1 cellular context compared by ENCODE assay signal in the genomic region with DNA sequence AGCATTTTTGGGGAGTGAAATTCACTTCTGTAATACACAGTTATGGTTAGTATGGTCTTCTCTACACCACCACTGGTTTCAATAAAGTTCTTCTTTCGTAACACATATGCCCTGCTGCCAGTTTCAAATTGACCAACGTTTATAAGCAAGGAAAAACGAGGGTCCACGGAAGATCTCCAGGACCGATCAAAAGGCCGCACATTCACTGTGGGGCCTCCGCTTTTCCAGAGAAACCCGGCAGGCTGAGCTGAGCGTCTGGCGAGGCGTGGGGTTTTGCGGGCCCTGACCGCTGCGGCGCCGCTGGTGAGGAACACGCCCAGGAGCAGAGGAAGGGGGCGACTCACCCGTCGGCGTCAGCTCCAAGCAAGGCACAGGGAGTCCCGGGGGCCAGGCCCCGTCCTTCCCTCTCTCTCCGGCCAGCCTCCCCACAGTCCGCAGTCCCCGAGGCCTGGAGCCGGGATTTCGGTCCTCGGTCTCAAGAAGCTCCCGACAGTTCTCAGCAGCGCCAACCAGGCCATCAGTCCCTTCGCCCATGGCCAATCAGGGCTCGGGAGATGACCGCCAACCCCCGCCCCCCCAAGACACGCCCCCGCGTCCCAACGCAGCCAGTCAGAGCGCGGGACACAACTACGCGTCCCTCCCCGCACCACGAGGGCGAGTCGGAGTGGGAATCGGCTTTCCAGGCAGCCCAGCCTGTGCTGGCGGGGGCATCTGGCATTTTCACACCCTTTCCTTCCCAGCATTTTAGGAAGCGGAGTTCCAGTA.
A peak's percentile ranks its signal among the peaks of the same experiment; 100 is the strongest.
TF ChIP-seq lines count a peak whose summit lies in the region.

A gene with protein sequence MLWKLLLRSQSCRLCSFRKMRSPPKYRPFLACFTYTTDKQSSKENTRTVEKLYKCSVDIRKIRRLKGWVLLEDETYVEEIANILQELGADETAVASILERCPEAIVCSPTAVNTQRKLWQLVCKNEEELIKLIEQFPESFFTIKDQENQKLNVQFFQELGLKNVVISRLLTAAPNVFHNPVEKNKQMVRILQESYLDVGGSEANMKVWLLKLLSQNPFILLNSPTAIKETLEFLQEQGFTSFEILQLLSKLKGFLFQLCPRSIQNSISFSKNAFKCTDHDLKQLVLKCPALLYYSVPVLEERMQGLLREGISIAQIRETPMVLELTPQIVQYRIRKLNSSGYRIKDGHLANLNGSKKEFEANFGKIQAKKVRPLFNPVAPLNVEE (minus strand): TSS at position 522 of the 765 bp plus-strand sequence. CDS start 8,432 bp downstream, outside the sequence.

TF ChIP-seq in HepG2, 621 proteins besides CTCF, POLR2A, EP300 and RAD21 (continued from another document and continues in another):
- TF ChIP-seq NAIF1 (CRISPR knock-in tag; IDR thresholded peaks at IDR 0.05; ENCODE audit: borderline replicate concordance) (no peak), NR2F2 (IDR thresholded peaks at IDR 0.05; ENCODE audit: borderline replicate concordance, low read depth) (no peak), NFKBIZ (CRISPR knock-in tag; IDR thresholded peaks at IDR 0.05) (no peak; the same call in 1 of the 2 replicates), ZNF282 (IDR thresholded peaks at IDR 0.05; ENCODE audit: partially characterized antibody) (no peak), ZNF24 (IDR thresholded peaks at IDR 0.05) (no peak), BRD4 (CRISPR knock-in tag; IDR thresholded peaks at IDR 0.05) (peak; percentile 68; the same call in 1 of the 2 replicates), MIER3 (CRISPR knock-in tag; IDR thresholded peaks at IDR 0.05; ENCODE audit: borderline replicate concordance) (peak; percentile 83; the same call in 1 of the 2 replicates), CBX5 (CRISPR knock-in tag; IDR thresholded peaks at IDR 0.05; ENCODE audit: borderline replicate concordance) (peak; percentile 14; the same call in 1 of the 2 replicates), ZNF616 (CRISPR knock-in tag; IDR thresholded peaks at IDR 0.05; ENCODE audit: low read depth) (no peak), REXO4 (CRISPR knock-in tag; IDR thresholded peaks at IDR 0.05; ENCODE audit: borderline replicate concordance) (no peak), SMARCE1 (IDR thresholded peaks at IDR 0.05; ENCODE audit: borderline replicate concordance) (no peak), ZNF256 (CRISPR knock-in tag; conservative IDR thresholded peaks at IDR 0.05) (0 out of 2 replicates have a peak, but pooled peaks have one; percentile 33), ZNF775 (CRISPR knock-in tag; IDR thresholded peaks at IDR 0.05; ENCODE audit: borderline replicate concordance) (no peak), TRIM24 (CRISPR knock-in tag; IDR thresholded peaks at IDR 0.05) (no peak), WIZ (CRISPR knock-in tag; IDR thresholded peaks at IDR 0.05) (no peak), MTA3 (CRISPR knock-in tag; IDR thresholded peaks at IDR 0.05) (no peak), GATA4 (IDR thresholded peaks at IDR 0.05; ENCODE audit: borderline replicate concordance, low read depth) (0 out of 2 replicates have a peak, but pooled peaks have one; percentile 29), HNRNPUL1 (IDR thresholded peaks at IDR 0.05; ENCODE audit: low read depth, low read length) (no peak), SRSF1 (optimal IDR thresholded peaks at IDR 0.05; ENCODE audit: low read depth, low read length) (peak; percentile 69), ZNF101 (CRISPR knock-in tag; IDR thresholded peaks at IDR 0.05; ENCODE audit: borderline replicate concordance, low read depth) (0 out of 2 replicates have a peak, but pooled peaks have one; percentile 49), ESRRA (CRISPR knock-in tag; IDR thresholded peaks at IDR 0.05; ENCODE audit: low read depth) (0 out of 2 replicates have a peak, but pooled peaks have one; percentile 12), ZNF451 (CRISPR knock-in tag; IDR thresholded peaks at IDR 0.05) (0 out of 2 replicates have a peak, but pooled peaks have one; percentile 69), ZNF350 (CRISPR knock-in tag; IDR thresholded peaks at IDR 0.05; ENCODE audit: borderline replicate concordance, low read depth) (0 out of 2 replicates have a peak, but pooled peaks have one; percentile 44), ZNF550 (CRISPR knock-in tag; IDR thresholded peaks at IDR 0.05; ENCODE audit: borderline replicate concordance) (no peak), MTF1 (CRISPR knock-in tag; IDR thresholded peaks at IDR 0.05) (no peak), SRSF4 (IDR thresholded peaks at IDR 0.05; ENCODE audit: low read depth, low read length, poor library complexity, severe bottlenecking) (no peak), NR2C2 (CRISPR knock-in tag; IDR thresholded peaks at IDR 0.05; ENCODE audit: borderline replicate concordance) (peak; percentile 34), ZBTB1 (CRISPR knock-in tag; IDR thresholded peaks at IDR 0.05; ENCODE audit: borderline replicate concordance) (no peak), ZNF678 (CRISPR knock-in tag; IDR thresholded peaks at IDR 0.05) (peak; percentile 82; the same call in 1 of the 2 replicates), CHD4 (IDR thresholded peaks at IDR 0.05; ENCODE audit: borderline replicate concordance, low read length) (no peak), NFE2 (CRISPR knock-in tag; IDR thresholded peaks at IDR 0.05) (no peak), ZNF205 (CRISPR knock-in tag; IDR thresholded peaks at IDR 0.05) (no peak), CENPT (CRISPR knock-in tag; IDR thresholded peaks at IDR 0.05; ENCODE audit: low read depth) (no peak), HOXA7 (CRISPR knock-in tag; IDR thresholded peaks at IDR 0.05) (no peak)
- TF ChIP-seq, protein P1, sequence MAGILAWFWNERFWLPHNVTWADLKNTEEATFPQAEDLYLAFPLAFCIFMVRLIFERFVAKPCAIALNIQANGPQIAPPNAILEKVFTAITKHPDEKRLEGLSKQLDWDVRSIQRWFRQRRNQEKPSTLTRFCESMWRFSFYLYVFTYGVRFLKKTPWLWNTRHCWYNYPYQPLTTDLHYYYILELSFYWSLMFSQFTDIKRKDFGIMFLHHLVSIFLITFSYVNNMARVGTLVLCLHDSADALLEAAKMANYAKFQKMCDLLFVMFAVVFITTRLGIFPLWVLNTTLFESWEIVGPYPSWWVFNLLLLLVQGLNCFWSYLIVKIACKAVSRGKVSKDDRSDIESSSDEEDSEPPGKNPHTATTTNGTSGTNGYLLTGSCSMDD (CRISPR knock-in tag; IDR thresholded peaks at IDR 0.05) = no peak
- TF ChIP-seq, protein P2, sequence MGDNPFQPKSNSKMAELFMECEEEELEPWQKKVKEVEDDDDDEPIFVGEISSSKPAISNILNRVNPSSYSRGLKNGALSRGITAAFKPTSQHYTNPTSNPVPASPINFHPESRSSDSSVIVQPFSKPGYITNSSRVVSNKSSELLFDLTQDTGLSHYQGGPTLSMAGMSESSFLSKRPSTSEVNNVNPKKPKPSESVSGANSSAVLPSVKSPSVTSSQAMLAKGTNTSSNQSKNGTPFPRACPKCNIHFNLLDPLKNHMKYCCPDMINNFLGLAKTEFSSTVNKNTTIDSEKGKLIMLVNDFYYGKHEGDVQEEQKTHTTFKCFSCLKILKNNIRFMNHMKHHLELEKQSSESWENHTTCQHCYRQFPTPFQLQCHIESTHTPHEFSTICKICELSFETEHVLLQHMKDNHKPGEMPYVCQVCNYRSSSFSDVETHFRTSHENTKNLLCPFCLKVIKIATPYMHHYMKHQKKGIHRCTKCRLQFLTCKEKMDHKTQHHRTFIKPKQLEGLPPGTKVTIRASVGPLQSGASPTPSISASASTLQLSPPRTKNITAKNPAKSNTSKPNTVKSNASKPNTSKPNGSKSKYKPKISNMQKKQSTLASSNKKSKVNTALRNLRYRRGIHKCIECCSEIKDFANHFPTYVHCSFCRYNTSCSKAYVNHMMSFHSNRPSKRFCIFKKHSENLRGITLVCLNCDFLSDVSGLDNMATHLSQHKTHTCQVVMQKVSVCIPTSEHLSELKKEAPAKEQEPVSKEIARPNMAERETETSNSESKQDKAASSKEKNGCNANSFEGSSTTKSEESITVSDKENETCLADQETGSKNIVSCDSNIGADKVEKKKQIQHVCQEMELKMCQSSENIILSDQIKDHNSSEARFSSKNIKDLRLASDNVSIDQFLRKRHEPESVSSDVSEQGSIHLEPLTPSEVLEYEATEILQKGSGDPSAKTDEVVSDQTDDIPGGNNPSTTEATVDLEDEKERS (CRISPR knock-in tag; IDR thresholded peaks at IDR 0.05) = no peak
- TF ChIP-seq, protein P3, sequence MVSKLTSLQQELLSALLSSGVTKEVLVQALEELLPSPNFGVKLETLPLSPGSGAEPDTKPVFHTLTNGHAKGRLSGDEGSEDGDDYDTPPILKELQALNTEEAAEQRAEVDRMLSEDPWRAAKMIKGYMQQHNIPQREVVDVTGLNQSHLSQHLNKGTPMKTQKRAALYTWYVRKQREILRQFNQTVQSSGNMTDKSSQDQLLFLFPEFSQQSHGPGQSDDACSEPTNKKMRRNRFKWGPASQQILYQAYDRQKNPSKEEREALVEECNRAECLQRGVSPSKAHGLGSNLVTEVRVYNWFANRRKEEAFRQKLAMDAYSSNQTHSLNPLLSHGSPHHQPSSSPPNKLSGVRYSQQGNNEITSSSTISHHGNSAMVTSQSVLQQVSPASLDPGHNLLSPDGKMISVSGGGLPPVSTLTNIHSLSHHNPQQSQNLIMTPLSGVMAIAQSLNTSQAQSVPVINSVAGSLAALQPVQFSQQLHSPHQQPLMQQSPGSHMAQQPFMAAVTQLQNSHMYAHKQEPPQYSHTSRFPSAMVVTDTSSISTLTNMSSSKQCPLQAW (CRISPR knock-in tag; IDR thresholded peaks at IDR 0.05) = peak; percentile 48
- TF ChIP-seq, protein P4, sequence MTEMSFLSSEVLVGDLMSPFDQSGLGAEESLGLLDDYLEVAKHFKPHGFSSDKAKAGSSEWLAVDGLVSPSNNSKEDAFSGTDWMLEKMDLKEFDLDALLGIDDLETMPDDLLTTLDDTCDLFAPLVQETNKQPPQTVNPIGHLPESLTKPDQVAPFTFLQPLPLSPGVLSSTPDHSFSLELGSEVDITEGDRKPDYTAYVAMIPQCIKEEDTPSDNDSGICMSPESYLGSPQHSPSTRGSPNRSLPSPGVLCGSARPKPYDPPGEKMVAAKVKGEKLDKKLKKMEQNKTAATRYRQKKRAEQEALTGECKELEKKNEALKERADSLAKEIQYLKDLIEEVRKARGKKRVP (CRISPR knock-in tag; IDR thresholded peaks at IDR 0.05) = no peak
- TF ChIP-seq, protein P5, sequence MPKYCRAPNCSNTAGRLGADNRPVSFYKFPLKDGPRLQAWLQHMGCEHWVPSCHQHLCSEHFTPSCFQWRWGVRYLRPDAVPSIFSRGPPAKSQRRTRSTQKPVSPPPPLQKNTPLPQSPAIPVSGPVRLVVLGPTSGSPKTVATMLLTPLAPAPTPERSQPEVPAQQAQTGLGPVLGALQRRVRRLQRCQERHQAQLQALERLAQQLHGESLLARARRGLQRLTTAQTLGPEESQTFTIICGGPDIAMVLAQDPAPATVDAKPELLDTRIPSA (CRISPR knock-in tag; IDR thresholded peaks at IDR 0.05; ENCODE audit: borderline replicate concordance) = no peak
- TF ChIP-seq, protein P6, sequence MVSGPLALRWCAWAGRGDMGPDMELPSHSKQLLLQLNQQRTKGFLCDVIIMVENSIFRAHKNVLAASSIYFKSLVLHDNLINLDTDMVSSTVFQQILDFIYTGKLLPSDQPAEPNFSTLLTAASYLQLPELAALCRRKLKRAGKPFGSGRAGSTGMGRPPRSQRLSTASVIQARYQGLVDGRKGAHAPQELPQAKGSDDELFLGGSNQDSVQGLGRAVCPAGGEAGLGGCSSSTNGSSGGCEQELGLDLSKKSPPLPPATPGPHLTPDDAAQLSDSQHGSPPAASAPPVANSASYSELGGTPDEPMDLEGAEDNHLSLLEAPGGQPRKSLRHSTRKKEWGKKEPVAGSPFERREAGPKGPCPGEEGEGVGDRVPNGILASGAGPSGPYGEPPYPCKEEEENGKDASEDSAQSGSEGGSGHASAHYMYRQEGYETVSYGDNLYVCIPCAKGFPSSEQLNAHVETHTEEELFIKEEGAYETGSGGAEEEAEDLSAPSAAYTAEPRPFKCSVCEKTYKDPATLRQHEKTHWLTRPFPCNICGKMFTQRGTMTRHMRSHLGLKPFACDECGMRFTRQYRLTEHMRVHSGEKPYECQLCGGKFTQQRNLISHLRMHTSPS (CRISPR knock-in tag; IDR thresholded peaks at IDR 0.05; ENCODE audit: low read depth) = no peak
- TF ChIP-seq, protein P7, sequence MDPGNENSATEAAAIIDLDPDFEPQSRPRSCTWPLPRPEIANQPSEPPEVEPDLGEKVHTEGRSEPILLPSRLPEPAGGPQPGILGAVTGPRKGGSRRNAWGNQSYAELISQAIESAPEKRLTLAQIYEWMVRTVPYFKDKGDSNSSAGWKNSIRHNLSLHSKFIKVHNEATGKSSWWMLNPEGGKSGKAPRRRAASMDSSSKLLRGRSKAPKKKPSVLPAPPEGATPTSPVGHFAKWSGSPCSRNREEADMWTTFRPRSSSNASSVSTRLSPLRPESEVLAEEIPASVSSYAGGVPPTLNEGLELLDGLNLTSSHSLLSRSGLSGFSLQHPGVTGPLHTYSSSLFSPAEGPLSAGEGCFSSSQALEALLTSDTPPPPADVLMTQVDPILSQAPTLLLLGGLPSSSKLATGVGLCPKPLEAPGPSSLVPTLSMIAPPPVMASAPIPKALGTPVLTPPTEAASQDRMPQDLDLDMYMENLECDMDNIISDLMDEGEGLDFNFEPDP (CRISPR knock-in tag; conservative IDR thresholded peaks at IDR 0.05) = no peak
- TF ChIP-seq, protein P8, sequence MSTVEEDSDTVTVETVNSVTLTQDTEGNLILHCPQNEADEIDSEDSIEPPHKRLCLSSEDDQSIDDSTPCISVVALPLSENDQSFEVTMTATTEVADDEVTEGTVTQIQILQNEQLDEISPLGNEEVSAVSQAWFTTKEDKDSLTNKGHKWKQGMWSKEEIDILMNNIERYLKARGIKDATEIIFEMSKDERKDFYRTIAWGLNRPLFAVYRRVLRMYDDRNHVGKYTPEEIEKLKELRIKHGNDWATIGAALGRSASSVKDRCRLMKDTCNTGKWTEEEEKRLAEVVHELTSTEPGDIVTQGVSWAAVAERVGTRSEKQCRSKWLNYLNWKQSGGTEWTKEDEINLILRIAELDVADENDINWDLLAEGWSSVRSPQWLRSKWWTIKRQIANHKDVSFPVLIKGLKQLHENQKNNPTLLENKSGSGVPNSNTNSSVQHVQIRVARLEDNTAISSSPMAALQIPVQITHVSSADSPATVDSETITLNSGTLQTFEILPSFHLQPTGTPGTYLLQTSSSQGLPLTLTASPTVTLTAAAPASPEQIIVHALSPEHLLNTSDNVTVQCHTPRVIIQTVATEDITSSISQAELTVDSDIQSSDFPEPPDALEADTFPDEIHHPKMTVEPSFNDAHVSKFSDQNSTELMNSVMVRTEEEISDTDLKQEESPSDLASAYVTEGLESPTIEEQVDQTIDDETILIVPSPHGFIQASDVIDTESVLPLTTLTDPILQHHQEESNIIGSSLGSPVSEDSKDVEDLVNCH (CRISPR knock-in tag; IDR thresholded peaks at IDR 0.05) = no peak
- TF ChIP-seq, protein P9, sequence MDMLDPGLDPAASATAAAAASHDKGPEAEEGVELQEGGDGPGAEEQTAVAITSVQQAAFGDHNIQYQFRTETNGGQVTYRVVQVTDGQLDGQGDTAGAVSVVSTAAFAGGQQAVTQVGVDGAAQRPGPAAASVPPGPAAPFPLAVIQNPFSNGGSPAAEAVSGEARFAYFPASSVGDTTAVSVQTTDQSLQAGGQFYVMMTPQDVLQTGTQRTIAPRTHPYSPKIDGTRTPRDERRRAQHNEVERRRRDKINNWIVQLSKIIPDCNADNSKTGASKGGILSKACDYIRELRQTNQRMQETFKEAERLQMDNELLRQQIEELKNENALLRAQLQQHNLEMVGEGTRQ (IDR thresholded peaks at IDR 0.05; ENCODE audit: low read depth, low read length) = no peak
- TF ChIP-seq, protein P9 (CRISPR knock-in tag; IDR thresholded peaks at IDR 0.05; ENCODE audit: borderline replicate concordance) = no peak; the same call in 1 of the 2 replicates
